Comparison of ENCODE assay signal across 1 cellular context in the genomic region with DNA sequence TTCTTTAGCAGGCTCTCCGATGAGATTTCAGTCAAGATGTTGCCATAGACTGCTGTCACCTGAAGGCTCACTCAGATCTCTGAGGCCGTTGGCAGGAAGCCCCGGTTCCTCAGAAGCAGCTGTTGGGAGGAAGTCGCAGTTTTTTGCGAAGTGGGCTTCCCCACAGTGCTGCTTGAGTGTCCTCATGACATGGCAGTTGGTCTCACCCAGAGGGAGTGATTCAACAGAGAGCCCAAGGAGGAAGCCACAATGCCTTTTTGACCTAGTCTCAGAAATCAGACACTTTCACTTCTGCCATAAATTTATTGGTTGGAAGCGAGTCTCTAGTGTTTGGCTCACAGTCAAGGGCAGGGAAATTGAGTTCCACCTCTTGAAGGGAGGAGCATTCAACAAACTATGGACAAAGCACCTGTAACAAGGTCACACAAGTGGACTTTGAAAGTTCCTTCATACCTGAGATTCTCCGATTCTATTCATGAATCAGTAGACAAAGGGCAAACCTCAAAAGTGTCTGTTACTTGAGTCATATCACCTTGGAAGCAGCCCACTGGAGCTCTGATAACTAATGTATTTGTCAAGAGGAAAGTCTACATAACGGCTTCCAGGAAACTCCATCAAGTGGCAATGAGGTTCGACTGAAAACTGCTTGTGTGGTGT.
TF ChIP-seq lines count a peak whose summit lies in the region.

No MANE protein-coding gene starts in this region.

TF ChIP-seq in HepG2, 621 proteins besides CTCF, POLR2A, EP300 and RAD21 (continued from another document):
- TF ChIP-seq, protein P1, sequence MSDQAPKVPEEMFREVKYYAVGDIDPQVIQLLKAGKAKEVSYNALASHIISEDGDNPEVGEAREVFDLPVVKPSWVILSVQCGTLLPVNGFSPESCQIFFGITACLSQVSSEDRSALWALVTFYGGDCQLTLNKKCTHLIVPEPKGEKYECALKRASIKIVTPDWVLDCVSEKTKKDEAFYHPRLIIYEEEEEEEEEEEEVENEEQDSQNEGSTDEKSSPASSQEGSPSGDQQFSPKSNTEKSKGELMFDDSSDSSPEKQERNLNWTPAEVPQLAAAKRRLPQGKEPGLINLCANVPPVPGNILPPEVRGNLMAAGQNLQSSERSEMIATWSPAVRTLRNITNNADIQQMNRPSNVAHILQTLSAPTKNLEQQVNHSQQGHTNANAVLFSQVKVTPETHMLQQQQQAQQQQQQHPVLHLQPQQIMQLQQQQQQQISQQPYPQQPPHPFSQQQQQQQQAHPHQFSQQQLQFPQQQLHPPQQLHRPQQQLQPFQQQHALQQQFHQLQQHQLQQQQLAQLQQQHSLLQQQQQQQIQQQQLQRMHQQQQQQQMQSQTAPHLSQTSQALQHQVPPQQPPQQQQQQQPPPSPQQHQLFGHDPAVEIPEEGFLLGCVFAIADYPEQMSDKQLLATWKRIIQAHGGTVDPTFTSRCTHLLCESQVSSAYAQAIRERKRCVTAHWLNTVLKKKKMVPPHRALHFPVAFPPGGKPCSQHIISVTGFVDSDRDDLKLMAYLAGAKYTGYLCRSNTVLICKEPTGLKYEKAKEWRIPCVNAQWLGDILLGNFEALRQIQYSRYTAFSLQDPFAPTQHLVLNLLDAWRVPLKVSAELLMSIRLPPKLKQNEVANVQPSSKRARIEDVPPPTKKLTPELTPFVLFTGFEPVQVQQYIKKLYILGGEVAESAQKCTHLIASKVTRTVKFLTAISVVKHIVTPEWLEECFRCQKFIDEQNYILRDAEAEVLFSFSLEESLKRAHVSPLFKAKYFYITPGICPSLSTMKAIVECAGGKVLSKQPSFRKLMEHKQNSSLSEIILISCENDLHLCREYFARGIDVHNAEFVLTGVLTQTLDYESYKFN (CRISPR knock-in tag; conservative IDR thresholded peaks at IDR 0.05), result peak; percentile 62
- TF ChIP-seq ZNF777 (CRISPR knock-in tag; IDR thresholded peaks at IDR 0.05) (no peak), FOXC1 (CRISPR knock-in tag; IDR thresholded peaks at IDR 0.05; ENCODE audit: borderline replicate concordance) (no peak)
- TF ChIP-seq, protein P2, sequence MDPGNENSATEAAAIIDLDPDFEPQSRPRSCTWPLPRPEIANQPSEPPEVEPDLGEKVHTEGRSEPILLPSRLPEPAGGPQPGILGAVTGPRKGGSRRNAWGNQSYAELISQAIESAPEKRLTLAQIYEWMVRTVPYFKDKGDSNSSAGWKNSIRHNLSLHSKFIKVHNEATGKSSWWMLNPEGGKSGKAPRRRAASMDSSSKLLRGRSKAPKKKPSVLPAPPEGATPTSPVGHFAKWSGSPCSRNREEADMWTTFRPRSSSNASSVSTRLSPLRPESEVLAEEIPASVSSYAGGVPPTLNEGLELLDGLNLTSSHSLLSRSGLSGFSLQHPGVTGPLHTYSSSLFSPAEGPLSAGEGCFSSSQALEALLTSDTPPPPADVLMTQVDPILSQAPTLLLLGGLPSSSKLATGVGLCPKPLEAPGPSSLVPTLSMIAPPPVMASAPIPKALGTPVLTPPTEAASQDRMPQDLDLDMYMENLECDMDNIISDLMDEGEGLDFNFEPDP (CRISPR knock-in tag; conservative IDR thresholded peaks at IDR 0.05), result 0 out of 2 replicates have a peak, but pooled peaks have one; percentile 16
